1 cellular context compared by ENCODE assay signal in the genomic region with DNA sequence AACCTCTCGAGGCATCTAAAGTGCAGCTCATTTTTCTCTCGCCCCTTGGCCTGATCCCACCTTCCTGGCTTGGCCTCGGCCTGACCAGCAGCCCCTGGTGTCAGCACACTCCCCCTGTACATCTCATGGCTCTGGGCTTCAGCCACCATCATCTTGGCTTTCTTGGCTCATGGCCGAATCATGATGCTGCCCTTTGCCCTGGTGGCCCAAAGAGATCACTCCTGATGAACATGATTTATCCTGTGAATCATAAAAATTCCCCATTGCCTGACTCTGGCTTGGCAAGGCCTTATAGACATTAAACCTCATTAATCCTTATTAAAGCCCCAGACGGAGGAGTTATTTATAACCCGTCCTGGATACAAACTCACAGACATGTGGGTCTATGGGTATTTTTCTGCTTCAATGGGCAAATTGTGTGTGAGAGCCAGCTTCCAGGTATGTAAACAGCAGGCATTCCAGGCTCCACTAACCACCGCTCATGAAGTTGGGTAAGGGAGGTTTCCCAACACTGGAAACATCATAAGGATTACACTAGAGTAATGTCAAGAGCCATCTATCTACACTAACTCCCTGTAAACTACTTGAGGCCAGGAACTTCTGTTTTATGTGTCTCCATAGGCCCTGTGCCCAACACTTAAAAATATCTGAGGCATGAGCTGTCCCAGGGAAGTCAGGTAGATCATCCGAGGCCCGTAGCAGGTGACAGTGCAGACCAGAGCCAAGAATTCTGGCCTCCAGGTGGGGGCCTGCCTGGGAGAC.
TF ChIP-seq lines count a peak whose summit lies in the region.

No MANE protein-coding gene starts in this region.

TF ChIP-seq in IMR-90, 13 proteins besides CTCF, POLR2A, EP300 and RAD21 (continued from another document):
- TF ChIP-seq ELK1 (IDR thresholded peaks at IDR 0.05; ENCODE audit: borderline replicate concordance, low read depth, low read length) = no peak
- 0 out of 2 replicates have a peak, but pooled peaks have one; percentile 9 for TF ChIP-seq MAFK (IDR thresholded peaks at IDR 0.05; ENCODE audit: low read depth, low read length)
- TF ChIP-seq USF2 (IDR thresholded peaks at IDR 0.05; ENCODE audit: low read depth, low read length) = no peak
- TF ChIP-seq BHLHE40 (IDR thresholded peaks at IDR 0.05; ENCODE audit: low read depth, low read length) = 0 out of 2 replicates have a peak, but pooled peaks have one; percentile 12
- TF ChIP-seq RCOR1 (IDR thresholded peaks at IDR 0.05; ENCODE audit: insufficient replicate concordance, low read length) = peak; percentile 34
- no peak for TF ChIP-seq MXI1 (IDR thresholded peaks at IDR 0.05; ENCODE audit: borderline replicate concordance, low read depth, low read length)
- no peak for TF ChIP-seq SMC3 (IDR thresholded peaks at IDR 0.05; ENCODE audit: low read depth, low read length)
- peak; percentile 64 for TF ChIP-seq FOS (IDR thresholded peaks at IDR 0.05; ENCODE audit: low read depth, low read length)
- TF ChIP-seq RFX5 (IDR thresholded peaks at IDR 0.05; ENCODE audit: low read depth, low read length) = no peak
- TF ChIP-seq CEBPB (IDR thresholded peaks at IDR 0.05; ENCODE audit: low read depth, low read length) = peak; percentile 96
